7 cellular contexts compared by ENCODE assay signal in genomic region chr16:17306211-17306610, GRCh38.
DNase-seq lines count a peak whose midpoint lies in the region; ATAC-seq and TF ChIP-seq lines count a peak whose summit lies in the region.
"Not testable (repeated sequence)": the region's sequence is repeated elsewhere in the genome, so short reads cannot be mapped to it uniquely, and the experiment has no call there.

No MANE protein-coding gene starts in this region.

- H3K27me3 Mint-ChIP-seq in Caco-2 (ENCODE audit: insufficient read depth, unreplicated experiment); T-cell; activated CD4-positive, alpha-beta T cell treated with anti-CD3 and anti-CD28 coated beads, Interleukin-2, amount 10 ng/mL, durations not matched to agents 7 days and 5 days; activated naive CD4-positive, alpha-beta T cell treated with anti-CD3 and anti-CD28 coated beads, Interleukin-2, amount 50 U/mL, for 24 hours; natural killer cell treated with Interleukin-12 subunit alpha and Interleukin-12 subunit beta and Interleukin-15 and Interleukin-18, amount 100 ng/mL, for 72 hours; stimulated activated memory B cell treated with anti-CD40 and anti-IgM and Interleukin-4, amounts not matched to agents 10 μg/mL and 1 μg/mL and 100 μg/mL, for 72 hours: not testable (repeated sequence)

- not testable (repeated sequence) for H3K9me3 ChIP-seq in Caco-2, esophagus muscularis mucosa

- POLR2A ChIA-PET in Caco-2 (lab: Charles Lee); activated CD4-positive, alpha-beta T cell treated with anti-CD3 and anti-CD28 coated beads, Interleukin-2, amount 10 ng/mL, durations not matched to agents 7 days and 5 days (lab: Charles Lee): not testable (repeated sequence)
- POLR2A ChIA-PET in T-cell (lab: Charles Lee), result interaction anchor here in 1 of 2 donors (0.7 kb wide), 1 partner anchor 11 kb away, joined by 3 read pairs; no protein-coding TSS in a partner anchor

- intact Hi-C loops in Caco-2 (cut with micrococcal nuclease; ENCODE audit: unreplicated experiment), result loop anchor here (10.0 kb wide), 1 partner anchor 159 kb away; no protein-coding TSS in a partner anchor
- intact Hi-C loops in esophagus muscularis mucosa (cut with DNase I), result not testable (repeated sequence)

- H3K27ac Mint-ChIP-seq in Caco-2 (ENCODE audit: unreplicated experiment) (peak overlapping the region; percentile 34), T-cell (peak overlapping the region; percentile 16 to 22)
- H3K27ac Mint-ChIP-seq in activated CD4-positive, alpha-beta T cell treated with anti-CD3 and anti-CD28 coated beads, Interleukin-2, amount 10 ng/mL, durations not matched to agents 7 days and 5 days, result peak overlapping the region; percentile 14
- peak overlapping the region; percentile 35 for H3K27ac Mint-ChIP-seq in activated naive CD4-positive, alpha-beta T cell treated with anti-CD3 and anti-CD28 coated beads, Interleukin-2, amount 50 U/mL, for 24 hours
- peak overlapping the region; percentile 52 to 93 for H3K27ac Mint-ChIP-seq in natural killer cell treated with Interleukin-12 subunit alpha and Interleukin-12 subunit beta and Interleukin-15 and Interleukin-18, amount 100 ng/mL, for 72 hours
- peak overlapping the region; percentile 72 for H3K27ac Mint-ChIP-seq in stimulated activated memory B cell treated with anti-CD40 and anti-IgM and Interleukin-4, amounts not matched to agents 10 μg/mL and 1 μg/mL and 100 μg/mL, for 72 hours

- WGBS in esophagus muscularis mucosa, result 94% methylated on average over 9 of the region's 9 CpGs

- BruUV-seq in Caco-2 (replicated peaks; lab: Mats Ljungman, UMichigan), result not testable (repeated sequence)

- not testable (repeated sequence) for DNase-seq in Caco-2; T-cell; activated CD4-positive, alpha-beta T cell treated with anti-CD3 and anti-CD28 coated beads, Interleukin-2, amount 10 ng/mL, durations not matched to agents 7 days and 5 days; esophagus muscularis mucosa (ENCODE audit: extremely low spot score); natural killer cell treated with Interleukin-12 subunit alpha and Interleukin-12 subunit beta and Interleukin-15 and Interleukin-18, amount 100 ng/mL, for 72 hours (ENCODE audit: low spot score)

- not testable (repeated sequence) for H3K9me3 Mint-ChIP-seq in Caco-2 (ENCODE audit: unreplicated experiment); T-cell; activated CD4-positive, alpha-beta T cell treated with anti-CD3 and anti-CD28 coated beads, Interleukin-2, amount 10 ng/mL, durations not matched to agents 7 days and 5 days; activated naive CD4-positive, alpha-beta T cell treated with anti-CD3 and anti-CD28 coated beads, Interleukin-2, amount 50 U/mL, for 24 hours; natural killer cell treated with Interleukin-12 subunit alpha and Interleukin-12 subunit beta and Interleukin-15 and Interleukin-18, amount 100 ng/mL, for 72 hours; stimulated activated memory B cell treated with anti-CD40 and anti-IgM and Interleukin-4, amounts not matched to agents 10 μg/mL and 1 μg/mL and 100 μg/mL, for 72 hours

- CTCF ChIA-PET in Caco-2 (lab: Charles Lee); activated CD4-positive, alpha-beta T cell treated with anti-CD3 and anti-CD28 coated beads, Interleukin-2, amount 10 ng/mL, durations not matched to agents 7 days and 5 days (lab: Charles Lee): not testable (repeated sequence)
- CTCF ChIA-PET in T-cell (lab: Charles Lee), result interaction anchor here in 1 of 2 donors (0.5 kb wide), 1 partner anchor 29 kb away, joined by 5 read pairs; no protein-coding TSS in a partner anchor

- H3K27me3 ChIP-seq in Caco-2 (replicated peaks; ENCODE audit: control insufficient read depth, insufficient read depth, low read length); esophagus muscularis mucosa: not testable (repeated sequence)

- TF ChIP-seq CTCF in Caco-2 (IDR thresholded peaks at IDR 0.05; ENCODE audit: insufficient read depth in 1 of 2, low read depth in 1 of 2, low read length in 1 of 2, severe bottlenecking in 1 of 2, unreplicated experiment in 1 of 2); esophagus muscularis mucosa (IDR thresholded peaks at IDR 0.05): not testable (repeated sequence)

- H3K36me3 Mint-ChIP-seq in Caco-2 (ENCODE audit: insufficient read depth, unreplicated experiment); T-cell; activated naive CD4-positive, alpha-beta T cell treated with anti-CD3 and anti-CD28 coated beads, Interleukin-2, amount 50 U/mL, for 24 hours; natural killer cell treated with Interleukin-12 subunit alpha and Interleukin-12 subunit beta and Interleukin-15 and Interleukin-18, amount 100 ng/mL, for 72 hours: not testable (repeated sequence)
- H3K36me3 Mint-ChIP-seq in activated CD4-positive, alpha-beta T cell treated with anti-CD3 and anti-CD28 coated beads, Interleukin-2, amount 10 ng/mL, durations not matched to agents 7 days and 5 days (ENCODE audit: low read depth), result peaks cover 11% of the 10 kb centered on the region
- H3K36me3 Mint-ChIP-seq in stimulated activated memory B cell treated with anti-CD40 and anti-IgM and Interleukin-4, amounts not matched to agents 10 μg/mL and 1 μg/mL and 100 μg/mL, for 72 hours, result peaks cover 13% of the 10 kb centered on the region

- not testable (repeated sequence) for H3K36me3 ChIP-seq in Caco-2 (ENCODE audit: control insufficient read depth, insufficient read depth, low read length); esophagus muscularis mucosa

- H3K27ac ChIP-seq in esophagus muscularis mucosa (replicated peaks in 1 of 4), result peak overlapping the region; percentile 70 to 95 (median 92)

- not testable (repeated sequence) for TF ChIP-seq EP300 in esophagus muscularis mucosa (IDR thresholded peaks at IDR 0.05)

- ATAC-seq in T-cell (replicated peaks in 1 of 4); natural killer cell treated with Interleukin-12 subunit alpha and Interleukin-12 subunit beta and Interleukin-15 and Interleukin-18, amount 100 ng/mL, for 72 hours; stimulated activated memory B cell treated with anti-CD40 and anti-IgM and Interleukin-4, amounts not matched to agents 10 μg/mL and 1 μg/mL and 100 μg/mL, for 72 hours: not testable (repeated sequence)

- peaks cover 25% of the 10 kb centered on the region for H3K4me1 Mint-ChIP-seq in Caco-2 (ENCODE audit: low read depth, unreplicated experiment)
- peaks cover 52 to 72% (median 58%) of the 10 kb centered on the region in 3 donors for H3K4me1 Mint-ChIP-seq in T-cell
- H3K4me1 Mint-ChIP-seq in activated CD4-positive, alpha-beta T cell treated with anti-CD3 and anti-CD28 coated beads, Interleukin-2, amount 10 ng/mL, durations not matched to agents 7 days and 5 days, result peaks cover 52% of the 10 kb centered on the region
- peaks cover 51% of the 10 kb centered on the region for H3K4me1 Mint-ChIP-seq in activated naive CD4-positive, alpha-beta T cell treated with anti-CD3 and anti-CD28 coated beads, Interleukin-2, amount 50 U/mL, for 24 hours
- peaks cover 36% of the 10 kb centered on the region in 2 donors for H3K4me1 Mint-ChIP-seq in natural killer cell treated with Interleukin-12 subunit alpha and Interleukin-12 subunit beta and Interleukin-15 and Interleukin-18, amount 100 ng/mL, for 72 hours (ENCODE audit: low read depth in 2 of 2)
- peaks cover 61% of the 10 kb centered on the region for H3K4me1 Mint-ChIP-seq in stimulated activated memory B cell treated with anti-CD40 and anti-IgM and Interleukin-4, amounts not matched to agents 10 μg/mL and 1 μg/mL and 100 μg/mL, for 72 hours

- H3K4me3 ChIP-seq in Caco-2 (ENCODE audit: low read depth, low read length); esophagus muscularis mucosa: not testable (repeated sequence)

- TF ChIP-seq POLR2A in esophagus muscularis mucosa (IDR thresholded peaks at IDR 0.05; ENCODE audit: low read depth), result not testable (repeated sequence)

- H3K4me3 Mint-ChIP-seq in Caco-2 (ENCODE audit: unreplicated experiment); T-cell; activated CD4-positive, alpha-beta T cell treated with anti-CD3 and anti-CD28 coated beads, Interleukin-2, amount 10 ng/mL, durations not matched to agents 7 days and 5 days; activated naive CD4-positive, alpha-beta T cell treated with anti-CD3 and anti-CD28 coated beads, Interleukin-2, amount 50 U/mL, for 24 hours: not testable (repeated sequence)
- peak overlapping the region; percentile 68 for H3K4me3 Mint-ChIP-seq in natural killer cell treated with Interleukin-12 subunit alpha and Interleukin-12 subunit beta and Interleukin-15 and Interleukin-18, amount 100 ng/mL, for 72 hours
- H3K4me3 Mint-ChIP-seq in stimulated activated memory B cell treated with anti-CD40 and anti-IgM and Interleukin-4, amounts not matched to agents 10 μg/mL and 1 μg/mL and 100 μg/mL, for 72 hours, result peak overlapping the region; percentile 0

- H3K4me1 ChIP-seq in Caco-2 (peaks cover 45% of the 10 kb centered on the region), esophagus muscularis mucosa (peaks cover 13 to 82% (median 69%) of the 10 kb centered on the region in 4 donors)

Comparison
In these comparisons a context has a peak if more than half of its experiments do, and no peak if none do; other contexts are left out.
1. H3K27ac Mint-ChIP-seq: peak in every context shown above with its lines; median percentile 72 in natural killer cell treated with Interleukin-12 subunit alpha and Interleukin-12 subunit beta and Interleukin-15 and Interleukin-18, amount 100 ng/mL, for 72 hours; 72 in stimulated activated memory B cell treated with anti-CD40 and anti-IgM and Interleukin-4, amounts not matched to agents 10 μg/mL and 1 μg/mL and 100 μg/mL, for 72 hours; 35 in activated naive CD4-positive, alpha-beta T cell treated with anti-CD3 and anti-CD28 coated beads, Interleukin-2, amount 50 U/mL, for 24 hours; 34 in Caco-2; 19 in T-cell; 14 in activated CD4-positive, alpha-beta T cell treated with anti-CD3 and anti-CD28 coated beads, Interleukin-2, amount 10 ng/mL, durations not matched to agents 7 days and 5 days.